In the genomic region with DNA sequence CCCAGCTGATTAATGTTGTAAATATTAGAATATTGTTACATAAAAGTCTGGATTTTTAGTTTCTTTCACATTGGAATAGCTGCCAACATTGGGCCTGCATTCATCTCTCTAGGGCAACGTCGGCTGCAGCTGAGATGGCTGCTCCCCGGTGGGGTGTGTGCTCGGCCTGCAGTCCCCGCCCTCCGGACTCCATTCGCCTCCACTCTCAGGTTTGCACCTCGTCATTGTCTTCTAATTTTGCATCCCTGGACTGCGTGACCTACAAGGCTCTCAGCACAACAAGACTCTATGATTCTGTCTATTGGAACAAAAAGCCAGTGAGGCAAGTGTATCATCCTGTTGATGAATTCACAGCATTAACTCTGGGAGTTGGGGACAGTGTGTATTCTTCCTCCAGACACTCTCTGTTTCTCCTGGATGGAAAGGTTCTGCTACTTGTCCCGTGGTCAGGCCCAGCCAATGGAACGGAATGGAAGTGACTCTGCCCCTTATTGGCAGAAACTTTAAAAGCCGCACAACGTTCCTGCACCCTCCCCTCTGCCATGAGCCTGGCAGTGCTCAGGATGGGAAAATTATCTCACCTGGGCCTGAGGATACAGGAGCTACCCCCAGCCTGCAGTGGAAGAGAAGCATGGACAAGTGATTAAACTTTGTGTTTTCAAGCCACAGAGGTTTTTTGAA, we compare ENCODE assay signal across 22 cellular contexts.
DNase-seq lines count a peak whose midpoint lies in the region; ATAC-seq, FAIRE-seq and TF ChIP-seq lines count a peak whose summit lies in the region.
"Had no signal": no experiment of that assay in that cellular context is flagged by ENCODE, and none has a peak within 500 bp of the region (broad histone marks: within the 10 kb centered on the region; RNA-seq: fewer than 3 reads in every experiment).

No MANE protein-coding gene starts in this region.

- H3K27me3 ChIP-seq in K562 (ENCODE audit: control insufficient read depth in 2 of 2, insufficient read depth in 2 of 2, low read length in 2 of 2) (no peaks in the 10 kb centered on the region), heart right ventricle (no peaks in the 10 kb centered on the region), sigmoid colon (no peaks in the 10 kb centered on the region)

- H3K4me3 ChIP-seq in K562: no peak overlapping the region
- H3K4me3 ChIP-seq in heart right ventricle: no peak overlapping the region
- H3K4me3 ChIP-seq in sigmoid colon: no peak overlapping the region

- DNase-seq in K562 (ENCODE audit: extremely low read depth in 1 of 4, low spot score in 3 of 4): no peak
- no peak for DNase-seq in heart right ventricle
- DNase-seq in sigmoid colon: peak; percentile 67
- no peak for DNase-seq in omental fat pad (ENCODE audit: low spot score)
- no peak for DNase-seq in activated CD4-positive, alpha-beta T cell treated with anti-CD3 and anti-CD28 coated beads, Interleukin-2, amount 50 U/mL, for 1 hour
- DNase-seq in stimulated activated CD4-positive, alpha-beta T cell treated with anti-CD3 and anti-CD28 coated beads, Interleukin-2, amount 100 ng/mL, for 48 hours: no peak
- DNase-seq: activated CD4-positive, alpha-beta T cell treated with anti-CD3 and anti-CD28 coated beads for 48 hours; activated T-cell treated with anti-CD3 and anti-CD28 coated beads, Interleukin-2, amount 50 U/mL, for 4 hours; hippocampal formation; left colon; MV-4-11; naive thymus-derived CD8-positive, alpha-beta T cell; NCI-H774; retina; stimulated activated CD4-positive, alpha-beta T cell treated with anti-CD3 and anti-CD28 coated beads, Interleukin-4, amount 100 ng/mL, for 1 hour; T-helper 2 cell had no signal

- ATAC-seq in K562: peak; percentile 13; the same call in 2 of the 3 replicates
- peak in 5 of 8 donors; percentile 11 to 66 (median 25) for ATAC-seq in heart right ventricle
- no peak for ATAC-seq in omental fat pad (ENCODE audit: low FRiP score)
- no peak for ATAC-seq in GM19351 (IDR thresholded peaks at IDR 0.05; ENCODE audit: unreplicated experiment)
- ATAC-seq: activated T-cell treated with anti-CD3 and anti-CD28 coated beads, Interleukin-2, amount 50 U/mL, for 4 hours; left colon; naive thymus-derived CD8-positive, alpha-beta T cell had no signal

- no peak for TF ChIP-seq CTCF in K562 (IDR thresholded peaks at IDR 0.05 in 2 of 3, conservative IDR thresholded peaks at IDR 0.05 in 1 of 3; ENCODE audit: insufficient read depth in 2 of 3, low read depth in 1 of 3, low read length in 3 of 3)
- no peak for TF ChIP-seq CTCF in heart right ventricle (IDR thresholded peaks at IDR 0.05)
- TF ChIP-seq CTCF in sigmoid colon (IDR thresholded peaks at IDR 0.05): no peak
- no peak for TF ChIP-seq CTCF in omental fat pad (IDR thresholded peaks at IDR 0.05)

- 71% methylated on average over 13 of the region's 13 CpGs for WGBS in K562 (ENCODE audit: insufficient coverage, low coverage, missing lambda C conversion rate)
- WGBS in heart right ventricle, 2 donors: 56 to 65% methylated on average over 13 of the region's 13 CpGs
- 73 to 75% methylated on average over 13 of the region's 13 CpGs for WGBS in sigmoid colon, 2 donors

- in situ Hi-C loops in K562 (cut with MboI): no loop called here

- H3K4me1 ChIP-seq in K562 (replicated peaks in 1 of 2; ENCODE audit: control insufficient read depth in 2 of 2, insufficient read depth in 2 of 2, low read length in 2 of 2) (peaks cover 5 to 6% of the 10 kb centered on the region in 2 experiments; a peak in 3 of 5 replicates), heart right ventricle (peaks cover 0 to 32% (median 9%) of the 10 kb centered on the region in 9 donors), sigmoid colon (peaks cover 0 to 28% (median 6%) of the 10 kb centered on the region in 4 donors)

- TF ChIP-seq POLR2A in K562 (conservative IDR thresholded peaks at IDR 0.05): no peak
- TF ChIP-seq POLR2A in sigmoid colon (IDR thresholded peaks at IDR 0.05): no peak

- H3K9me3 ChIP-seq in K562 (replicated peaks; ENCODE audit: control insufficient read depth, insufficient read depth, low read depth, low read length) (no peaks in the 10 kb centered on the region), heart right ventricle (no peaks in the 10 kb centered on the region), sigmoid colon (no peaks in the 10 kb centered on the region)

- CTCF ChIA-PET in K562 (lab: Yijun Ruan, JAX; ENCODE audit: low intra/inter-chr PET ratio): no interaction called here

- peaks cover 7% of the 10 kb centered on the region for H3K79me2 ChIP-seq in K562 (ENCODE audit: control insufficient read depth, insufficient read depth, low read length)

- H3K9me1 ChIP-seq in K562 (ENCODE audit: control insufficient read depth, insufficient read depth, low read length): peaks cover 2% of the 10 kb centered on the region

- intact Hi-C loops in K562 (cut with micrococcal nuclease) (no loop called here), heart right ventricle (cut with DNase I) (no loop called here), sigmoid colon (cut with DNase I) (no loop called here)

- FAIRE-seq in G401.6 (lab: Jason Lieb, UNC) (peak; percentile 66), K562 (lab: Jason Lieb, UNC) (no peak)
- FAIRE-seq: colon, H1, HTR-8/SVneo, urothelium cell line had no signal

- no peak overlapping the region for H2AFZ ChIP-seq in K562 (ENCODE audit: low read depth, low read length)

- peaks cover 10% of the 10 kb centered on the region for H4K20me1 ChIP-seq in K562 (replicated peaks; ENCODE audit: control insufficient read depth, insufficient read depth, low read length)

- no TSS peak for BruUV-seq in K562 (replicated peaks; lab: Mats Ljungman, UMichigan)

- no peak for TF ChIP-seq RAD21 in K562 (CRISPR knock-in tag; conservative IDR thresholded peaks at IDR 0.05 in 1 of 2, IDR thresholded peaks at IDR 0.05 in 1 of 2)

- no peak overlapping the region for H3K4me2 ChIP-seq in K562 (ENCODE audit: insufficient read depth, low read length)

- no peak overlapping the region for H3K27ac ChIP-seq in K562 (ENCODE audit: extremely low read depth, low read depth, low read length)
- H3K27ac ChIP-seq in heart right ventricle: peak overlapping the region in 6 of 10 donors; percentile 9 to 87 (median 46)
- H3K27ac ChIP-seq in sigmoid colon: peak overlapping the region; percentile 71 to 85 (median 78)

- TF ChIP-seq EP300 in K562 (IDR thresholded peaks at IDR 0.05; ENCODE audit: low read length) (no peak), sigmoid colon (IDR thresholded peaks at IDR 0.05) (no peak)

- POLR2A ChIA-PET in K562 (lab: Yijun Ruan, JAX): no interaction called here

- H3K36me3 ChIP-seq in K562 (ENCODE audit: control insufficient read depth, insufficient read depth, low read length): no peaks in the 10 kb centered on the region; the same call in 2 of the 3 replicates
- peaks cover 0 to 13% (median 0%) of the 10 kb centered on the region in 9 donors for H3K36me3 ChIP-seq in heart right ventricle
- H3K36me3 ChIP-seq in sigmoid colon: no peaks in the 10 kb centered on the region

- no peak overlapping the region for H3K9ac ChIP-seq in K562 (ENCODE audit: insufficient read depth in 1 of 2, low read depth in 2 of 2, low read length in 2 of 2)

TF ChIP-seq in K562, 482 proteins besides CTCF, POLR2A, EP300 and RAD21:
- TF ChIP-seq CHD2 (IDR thresholded peaks at IDR 0.05; ENCODE audit: low read depth, low read length) (no peak), ZNF449 (CRISPR knock-in tag; IDR thresholded peaks at IDR 0.05) (no peak), ZBTB1 (CRISPR knock-in tag; IDR thresholded peaks at IDR 0.05; ENCODE audit: borderline replicate concordance, low read depth) (no peak), ZSCAN32 (CRISPR knock-in tag; IDR thresholded peaks at IDR 0.05) (no peak), GATAD2A (IDR thresholded peaks at IDR 0.05) (no peak), CREB1 (IDR thresholded peaks at IDR 0.05) (no peak), CREB1 (CRISPR knock-in tag; IDR thresholded peaks at IDR 0.05) (no peak)
- TF ChIP-seq, protein P1, sequence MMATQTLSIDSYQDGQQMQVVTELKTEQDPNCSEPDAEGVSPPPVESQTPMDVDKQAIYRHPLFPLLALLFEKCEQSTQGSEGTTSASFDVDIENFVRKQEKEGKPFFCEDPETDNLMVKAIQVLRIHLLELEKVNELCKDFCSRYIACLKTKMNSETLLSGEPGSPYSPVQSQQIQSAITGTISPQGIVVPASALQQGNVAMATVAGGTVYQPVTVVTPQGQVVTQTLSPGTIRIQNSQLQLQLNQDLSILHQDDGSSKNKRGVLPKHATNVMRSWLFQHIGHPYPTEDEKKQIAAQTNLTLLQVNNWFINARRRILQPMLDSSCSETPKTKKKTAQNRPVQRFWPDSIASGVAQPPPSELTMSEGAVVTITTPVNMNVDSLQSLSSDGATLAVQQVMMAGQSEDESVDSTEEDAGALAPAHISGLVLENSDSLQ (IDR thresholded peaks at IDR 0.05): no peak

Comparison
In these comparisons a context has a peak if more than half of its experiments do, and no peak if none do; other contexts are left out.
1. ATAC-seq: peak in K562 (single experiment) and heart right ventricle (5 of 8); none in omental fat pad (single experiment) and GM19351 (single experiment).